20 cellular contexts compared by ENCODE assay signal in genomic region chr2:144567745-144568144, GRCh38. TPM values are rescaled to one million over a fixed set of nuclear protein-coding genes. Genes with fewer than 3 reads are reported as not detected.
A peak's percentile ranks its signal among the peaks of the same experiment; 100 is the strongest.
DNase-seq lines count a peak whose midpoint lies in the region; ATAC-seq and TF ChIP-seq lines count a peak whose summit lies in the region.
"Had no signal": no experiment of that assay in that cellular context is flagged by ENCODE, and none has a peak within 500 bp of the region (broad histone marks: within the 10 kb centered on the region; RNA-seq: fewer than 3 reads in every experiment).

No MANE protein-coding gene starts in this region.

- H3K4me3 Mint-ChIP-seq in WTC11 = peak overlapping the region; percentile 11; the same call in 1 of the 2 replicates
- H3K4me3 Mint-ChIP-seq: activated T-cell treated with anti-CD3 and anti-CD28 coated beads, Interleukin-2, amount 50 U/mL, for 24 hours; nephron had no signal

- CTCF ChIA-PET in WTC11 (lab: Charles Lee) = no interaction called here
- CTCF ChIA-PET in RWPE1 (lab: Yijun Ruan, JAX) = no interaction called here

- H3K9me3 Mint-ChIP-seq in WTC11 = no peaks in the 10 kb centered on the region
- H3K9me3 Mint-ChIP-seq: activated T-cell treated with anti-CD3 and anti-CD28 coated beads, Interleukin-2, amount 50 U/mL, for 24 hours; nephron had no signal

- H3K27ac ChIP-seq in RWPE1 = no peak overlapping the region
- H3K27ac ChIP-seq: KMS-11, left lung had no signal

- no peaks in the 10 kb centered on the region for H3K36me3 Mint-ChIP-seq in WTC11

- H3K27ac Mint-ChIP-seq in WTC11 = no peak overlapping the region
- H3K27ac Mint-ChIP-seq: activated T-cell treated with anti-CD3 and anti-CD28 coated beads, Interleukin-2, amount 50 U/mL, for 24 hours; nephron; progenitor cell of endocrine pancreas had no signal

- ATAC-seq in WTC11 (peak; percentile 93), GM21515 (IDR thresholded peaks at IDR 0.05; ENCODE audit: unreplicated experiment) (no peak)
- ATAC-seq: HCT116, left lung had no signal

- peaks cover 65% of the 10 kb centered on the region for H3K27me3 Mint-ChIP-seq in WTC11 (ENCODE audit: low read depth)
- H3K27me3 Mint-ChIP-seq: progenitor cell of endocrine pancreas had no signal

- POLR2A ChIA-PET in WTC11 (lab: Charles Lee) = interaction anchor here (0.6 kb wide), 1 partner anchor 44 kb away, joined by 3 read pairs; no protein-coding TSS in a partner anchor
- POLR2A ChIA-PET in RWPE1 (lab: Yijun Ruan, JAX; ENCODE audit: low non-redundant PET) = no interaction called here

- TF ChIP-seq CTCF in WTC11 (IDR thresholded peaks at IDR 0.05) = no peak
- no peak for TF ChIP-seq CTCF in RWPE1 (conservative IDR thresholded peaks at IDR 0.05; ENCODE audit: low read depth)

- DNase-seq in ELF-1 (ENCODE audit: low read depth, low spot score) = peak; percentile 64
- DNase-seq in NCI-H1105 (lab: John Stamatoyannopoulos, UW) = peak; percentile 81
- no peak for DNase-seq in WTC11 (ENCODE audit: low spot score)
- peak; percentile 39 for DNase-seq in iPS-NIHi7 (ENCODE audit: extremely low spot score)
- no peak for DNase-seq in SKM-1 (lab: John Stamatoyannopoulos, UW; ENCODE audit: unreplicated experiment)
- DNase-seq in central memory CD4-positive, alpha-beta T cell = no peak
- DNase-seq in RWPE1 (ENCODE audit: low spot score) = no peak
- DNase-seq: activated naive CD4-positive, alpha-beta T cell; activated T-cell treated with anti-CD3 and anti-CD28 coated beads, Interleukin-2, amount 50 U/mL, for 24 hours; C1 segment of cervical spinal cord; left lung; NCI-H2107; NCI-H774; OCI-M1; SHP77 had no signal

- peaks cover 49% of the 10 kb centered on the region for H3K4me1 Mint-ChIP-seq in WTC11
- H3K4me1 Mint-ChIP-seq: nephron had no signal

TF ChIP-seq in WTC11, 78 proteins besides CTCF, POLR2A, EP300 and RAD21:
- TF ChIP-seq ATF6 (CRISPR knock-in tag; IDR thresholded peaks at IDR 0.05) (no peak), ZNF121 (CRISPR knock-in tag; IDR thresholded peaks at IDR 0.05) (no peak), ZSCAN18 (CRISPR knock-in tag; IDR thresholded peaks at IDR 0.05) (no peak), E2F1 (CRISPR knock-in tag; IDR thresholded peaks at IDR 0.05) (no peak), ATF3 (CRISPR knock-in tag; conservative IDR thresholded peaks at IDR 0.05) (no peak), GRHL2 (CRISPR knock-in tag; IDR thresholded peaks at IDR 0.05; ENCODE audit: insufficient replicate concordance, severe bottlenecking) (no peak), ZBTB21 (CRISPR knock-in tag; IDR thresholded peaks at IDR 0.05; ENCODE audit: borderline replicate concordance) (no peak), ZNF232 (CRISPR knock-in tag; IDR thresholded peaks at IDR 0.05) (no peak), PREB (CRISPR knock-in tag; IDR thresholded peaks at IDR 0.05; ENCODE audit: borderline replicate concordance) (no peak), ESRRA (CRISPR knock-in tag; IDR thresholded peaks at IDR 0.05; ENCODE audit: borderline replicate concordance) (no peak), TEAD1 (CRISPR knock-in tag; IDR thresholded peaks at IDR 0.05) (no peak), ZBTB43 (CRISPR knock-in tag; IDR thresholded peaks at IDR 0.05) (no peak), ZMAT4 (CRISPR knock-in tag; IDR thresholded peaks at IDR 0.05) (no peak)

RNA-seq across cellular contexts. Expression of gene ZEB2, which starts 47.8 kb away (rescaled TPM):
- 0.42 to 0.85 TPM (median 0.46 TPM) in 3 replicates for total RNA-seq in WTC11 (2021)

Comparison
In these comparisons a context has a peak if more than half of its experiments do, and no peak if none do; other contexts are left out.
1. DNase-seq: peak in ELF-1 (single experiment), NCI-H1105 (single experiment) and iPS-NIHi7 (single experiment); none in WTC11 (single experiment), SKM-1 (single experiment), central memory CD4-positive, alpha-beta T cell (single experiment) and RWPE1 (single experiment).